11 cellular contexts compared by ENCODE assay signal in genomic region chr1:8524637-8525157, GRCh38.
DNase-seq lines count a peak whose midpoint lies in the region; ATAC-seq and TF ChIP-seq lines count a peak whose summit lies in the region.
"Had no signal": no experiment of that assay in that cellular context is flagged by ENCODE, and none has a peak within 500 bp of the region (broad histone marks: within the 10 kb centered on the region; RNA-seq: fewer than 3 reads in every experiment).

No MANE protein-coding gene starts in this region.

- H3K27me3 ChIP-seq in heart right ventricle (no peaks in the 10 kb centered on the region), body of pancreas (no peaks in the 10 kb centered on the region), uterus (no peaks in the 10 kb centered on the region)

- H3K9me3 ChIP-seq in heart right ventricle, result no peaks in the 10 kb centered on the region
- H3K9me3 ChIP-seq in body of pancreas, result no peaks in the 10 kb centered on the region
- H3K9me3 ChIP-seq in mesodermal cell (ENCODE audit: control insufficient read depth, low read length), result no peaks in the 10 kb centered on the region
- no peaks in the 10 kb centered on the region for H3K9me3 ChIP-seq in uterus

- peak overlapping the region in 9 of 10 donors; percentile 38 to 93 (median 87) for H3K27ac ChIP-seq in heart right ventricle
- H3K27ac ChIP-seq in body of pancreas, result peak overlapping the region in 3 of 4 donors; percentile 64 to 84 (median 83)
- peak overlapping the region; percentile 79 for H3K27ac ChIP-seq in mesodermal cell (ENCODE audit: low read depth, low read length, severe bottlenecking)
- peak overlapping the region; percentile 83 to 99 for H3K27ac ChIP-seq in uterus

- H3K4me3 ChIP-seq in heart right ventricle (peak overlapping the region in 8 of 10 donors; percentile 33 to 64 (median 61)), body of pancreas (peak overlapping the region in 1 of 2 donors; percentile 8), mesodermal cell (ENCODE audit: extremely low read depth, insufficient read depth, low read length, poor library complexity, severe bottlenecking) (no peak overlapping the region), uterus (peak overlapping the region; percentile 48 to 57)

- intact Hi-C loops in heart right ventricle (cut with DNase I), result loop anchor here in 4 of 10 donors (5.0 to 10.0 kb wide), 5 partner anchors 100 to 172 kb away; no protein-coding TSS in a partner anchor
- intact Hi-C loops in Right ventricle myocardium superior (cut with DNase I), result loop anchor here (5.0 to 10.0 kb wide), 2 partner anchors 102 to 150 kb away; no protein-coding TSS in a partner anchor
- intact Hi-C loops in body of pancreas (cut with DNase I), result no loop called here
- intact Hi-C loops in uterus (cut with DNase I; ENCODE audit: low total_unique reads), result no loop called here

- TF ChIP-seq CTCF in heart right ventricle (IDR thresholded peaks at IDR 0.05), result no peak
- TF ChIP-seq CTCF in body of pancreas (IDR thresholded peaks at IDR 0.05), result no peak
- no peak for TF ChIP-seq CTCF in uterus (IDR thresholded peaks at IDR 0.05)
- no peak for TF ChIP-seq CTCF in GM10266 (IDR thresholded peaks at IDR 0.05; ENCODE audit: control insufficient read depth, insufficient read depth, low read depth, missing control alignments)

- TF ChIP-seq POLR2A in body of pancreas (IDR thresholded peaks at IDR 0.05), result no peak
- no peak for TF ChIP-seq POLR2A in uterus (IDR thresholded peaks at IDR 0.05)

- whole genome bisulfite sequencing in heart right ventricle, 2 donors, result 41 to 42% methylated on average over 2 of the region's 2 CpGs
- 41 to 52% methylated on average over 2 of the region's 2 CpGs for WGBS in body of pancreas, 2 donors
- WGBS in mesodermal cell (ENCODE audit: insufficient coverage in 2 of 2), 2 experiments, result 83 to 100% methylated on average over 1 to 2 of the region's 2 CpGs

- DNase-seq in heart right ventricle (no peak), Right ventricle myocardium superior (no peak), body of pancreas (no peak), uterus (no peak), KG1 (lab: John Stamatoyannopoulos, UW) (no peak), GM10266 (ENCODE audit: extremely low spot score) (no peak), NCI-H446 (lab: John Stamatoyannopoulos, UW) (no peak)
- DNase-seq: activated CD4-positive, alpha-beta memory T cell treated with anti-CD3 and anti-CD28 coated beads for 36 hours; cortex of kidney; NCI-H345 had no signal

- ATAC-seq in heart right ventricle (no peak), Right ventricle myocardium superior (ENCODE audit: poor library complexity) (no peak), body of pancreas (no peak)

- peaks cover 10 to 65% (median 52%) of the 10 kb centered on the region in 9 donors for H3K4me1 ChIP-seq in heart right ventricle
- peaks cover 26% of the 10 kb centered on the region for H3K4me1 ChIP-seq in body of pancreas
- H3K4me1 ChIP-seq in mesodermal cell (ENCODE audit: control insufficient read depth, insufficient read depth, low read length, poor library complexity, severe bottlenecking), result peaks cover 46% of the 10 kb centered on the region
- peaks cover 0 to 5% of the 10 kb centered on the region in 2 donors for H3K4me1 ChIP-seq in uterus

- H3K36me3 ChIP-seq in heart right ventricle (peaks cover 0 to 15% (median 0%) of the 10 kb centered on the region in 9 donors), body of pancreas (replicated peaks in 1 of 2; ENCODE audit: insufficient read depth in 1 of 2, low read depth in 2 of 2) (no peaks in the 10 kb centered on the region), mesodermal cell (ENCODE audit: control insufficient read depth, insufficient read depth, low read length) (peaks cover 38% of the 10 kb centered on the region), uterus (no peaks in the 10 kb centered on the region)
